8 cellular contexts compared by ENCODE assay signal in the genomic region with DNA sequence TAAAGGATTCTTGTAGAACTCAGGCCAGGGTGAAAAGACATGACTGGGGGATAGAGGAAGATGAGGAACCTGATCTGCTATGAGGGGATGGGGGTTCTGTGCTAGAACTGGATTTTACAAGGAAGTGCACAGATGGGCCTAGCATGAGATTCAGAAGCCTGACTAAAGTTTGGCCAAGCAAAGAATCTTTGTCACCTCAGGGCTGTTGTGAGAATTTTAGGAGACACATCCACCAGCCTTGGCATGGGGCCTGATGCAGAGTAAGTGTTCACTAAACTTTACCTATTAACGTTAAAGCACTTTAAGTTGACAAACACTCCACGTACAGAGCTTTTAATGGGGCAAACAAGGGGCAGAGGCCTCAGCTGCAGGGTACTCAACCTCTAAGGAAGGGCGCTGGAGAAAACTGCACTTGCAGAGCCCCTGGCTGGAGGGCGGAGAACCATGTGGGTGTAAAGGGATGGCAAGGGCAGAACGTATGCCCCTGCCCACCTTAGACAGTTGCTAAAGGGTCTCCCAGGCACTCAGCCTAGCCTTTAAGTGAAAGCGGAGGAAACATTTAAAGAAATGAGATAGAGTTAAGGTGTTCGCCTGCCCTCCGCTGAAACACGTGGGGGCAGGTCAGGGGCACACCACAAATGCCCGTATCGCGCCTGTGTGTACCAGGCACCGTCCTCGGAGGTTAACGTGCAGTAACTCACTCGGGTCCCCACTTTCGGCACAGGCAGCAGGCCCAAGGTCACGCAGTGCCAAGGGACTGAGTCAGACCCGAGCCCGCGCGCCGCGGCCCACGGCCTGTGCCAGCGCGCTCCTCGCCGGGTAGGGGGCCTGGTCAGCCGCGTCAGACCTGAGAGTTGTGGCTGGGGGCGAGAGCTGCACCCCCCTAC. TPM values are rescaled to one million over a fixed set of nuclear protein-coding genes. Genes with fewer than 3 reads are reported as not detected.
DNase-seq lines count a peak whose midpoint lies in the region; ATAC-seq and TF ChIP-seq lines count a peak whose summit lies in the region.

No MANE protein-coding gene starts in this region.

- H3K36me3 Mint-ChIP-seq in T-cell, result peaks cover 21% of the 10 kb centered on the region
- H3K36me3 Mint-ChIP-seq in nephron progenitor cell (ENCODE audit: low read depth), result peaks cover 11% of the 10 kb centered on the region

- WGBS in esophagus, 2 donors, result 32 to 35% methylated on average over 31 to 32 of the region's 32 CpGs

- H3K27me3 Mint-ChIP-seq in T-cell (no peaks in the 10 kb centered on the region), nephron progenitor cell (ENCODE audit: low read depth, poor library complexity) (peaks cover 8% of the 10 kb centered on the region)

- H3K4me1 ChIP-seq in esophagus (ENCODE audit: control insufficient read depth in 2 of 2, insufficient read depth in 2 of 2, low read length in 1 of 2) (no peaks in the 10 kb centered on the region), HAP-1 (peaks cover 24% of the 10 kb centered on the region)

- H3K9me3 Mint-ChIP-seq in T-cell, result no peaks in the 10 kb centered on the region
- H3K9me3 Mint-ChIP-seq in nephron progenitor cell, result no peaks in the 10 kb centered on the region

- CTCF ChIA-PET in T-cell (lab: Charles Lee), result interaction anchor here in 1 of 2 donors (0.6 to 2.1 kb wide), 4 partner anchors 14 to 157 kb away, joined by 3 to 9 read pairs (median 4); partner anchors contain the start of gene ATP5PO

- peak overlapping the region; percentile 83 to 87 for H3K27ac Mint-ChIP-seq in T-cell
- H3K27ac Mint-ChIP-seq in nephron progenitor cell, result no peak overlapping the region

- DNase-seq in AG08395 (ENCODE audit: low spot score) (peak; percentile 18), T-cell (peak in 5 of 34 experiments; percentile 1 to 19 (median 7)), nephron progenitor cell (no peak), NCI-H82 (lab: John Stamatoyannopoulos, UW) (no peak), HAP-1 (ENCODE audit: low spot score in 2 of 2) (no peak), CD1c-positive myeloid dendritic cell (ENCODE audit: extremely low spot score) (no peak)

- in situ Hi-C loops in HAP-1 (cut with MboI; ENCODE audit: low sequenced_read_pairs), result no loop called here

- H3K4me3 Mint-ChIP-seq in T-cell, result peak overlapping the region; percentile 82 to 85 (median 84)
- H3K4me3 Mint-ChIP-seq in nephron progenitor cell, result peak overlapping the region; percentile 56

- no peak for TF ChIP-seq CTCF in nephron progenitor cell (IDR thresholded peaks at IDR 0.05)

- H3K4me3 ChIP-seq in esophagus (ENCODE audit: low read depth in 1 of 2, low read length in 2 of 2) (peak overlapping the region; percentile 60 to 100), HAP-1 (no peak overlapping the region; the same call in 1 of the 2 replicates)

- H3K9me3 ChIP-seq in esophagus (ENCODE audit: control insufficient read depth in 2 of 2, insufficient read depth in 1 of 2, low read depth in 1 of 2, low read length in 1 of 2) (no peaks in the 10 kb centered on the region), HAP-1 (no peaks in the 10 kb centered on the region)

- no peaks in the 10 kb centered on the region for H3K36me3 ChIP-seq in esophagus (ENCODE audit: control insufficient read depth in 2 of 2, insufficient read depth in 2 of 2, low read length in 1 of 2)
- H3K36me3 ChIP-seq in HAP-1 (replicated peaks), result no peaks in the 10 kb centered on the region; the same call in 1 of the 2 replicates

- H3K27me3 ChIP-seq in esophagus (ENCODE audit: control insufficient read depth in 1 of 2, insufficient read depth in 2 of 2, low read length in 2 of 2) (no peaks in the 10 kb centered on the region), HAP-1 (ENCODE audit: low read depth) (no peaks in the 10 kb centered on the region)

- peak overlapping the region; percentile 28 to 68 for H3K27ac ChIP-seq in esophagus (ENCODE audit: low read depth in 2 of 2, low read length in 1 of 2)

- ATAC-seq in GM21576 (IDR thresholded peaks at IDR 0.05; ENCODE audit: unreplicated experiment), result peak; percentile 5
- ATAC-seq in T-cell (replicated peaks in 1 of 4), result peak; percentile 0 to 7 (median 3)

- POLR2A ChIA-PET in T-cell (lab: Charles Lee), result interaction anchor here in 1 of 2 donors (0.6 kb wide), 1 partner anchor 104 kb away, joined by 3 read pairs; no protein-coding TSS in a partner anchor

- peaks cover 34 to 42% (median 36%) of the 10 kb centered on the region in 3 donors for H3K4me1 Mint-ChIP-seq in T-cell
- peaks cover 42% of the 10 kb centered on the region for H3K4me1 Mint-ChIP-seq in nephron progenitor cell

RNA-seq across cellular contexts. Expression of gene MRPS6, which starts 1.0 kb away (rescaled TPM):
- 10 to 100 TPM; 29.0 to 98.1 (median 75.0) TPM for total RNA-seq in T-cell
- polyA plus RNA-seq in esophagus, result 10 to 100 TPM; 24.3 to 37.8 TPM

RNA-seq across cellular contexts. Expression of gene SLC5A3, which starts 1.0 kb away (rescaled TPM):
- 10 to 100 TPM in 4 of 5 donors, 1 to 10 TPM in 1; 7.6 to 38.5 (median 25.4) TPM for total RNA-seq in T-cell
- 1 to 10 TPM; 1.4 to 1.6 TPM for polyA plus RNA-seq in esophagus
